In genomic region chr19:976476-976875, GRCh38 we compare ENCODE assay signal across 31 cellular contexts. TPM values are rescaled to one million over a fixed set of nuclear protein-coding genes. Genes with fewer than 3 reads are reported as not detected.
"Had no signal": no experiment of that assay in that cellular context is flagged by ENCODE, and none has a peak within 500 bp of the region (broad histone marks: within the 10 kb centered on the region; RNA-seq: fewer than 3 reads in every experiment).

No MANE protein-coding gene starts in this region.

- H3K27ac ChIP-seq: transverse colon, vagina had no signal

- H3K4me1 ChIP-seq: transverse colon had no signal

- DNase-seq: activated CD4-positive, alpha-beta T cell treated with anti-CD3 and anti-CD28 coated beads for 4 hours; activated CD4-positive, alpha-beta T cell treated with anti-CD3 and anti-CD28 coated beads, Interleukin-2, amount 50 U/mL, for 48 hours; activated CD8-positive, alpha-beta memory T cell treated with anti-CD3 and anti-CD28 coated beads, Interleukin-2, amount 50 U/mL, for 48 hours; activated gamma-delta T cell; activated T-cell treated with anti-CD3 and anti-CD28 coated beads, Interleukin-2, amount 50 U/mL, for 72 hours; central memory CD4-positive, alpha-beta T cell; effector memory CD8-positive, alpha-beta T cell; left ventricle myocardium superior; mammary epithelial cell; midbrain; natural killer cell; retina; stimulated activated CD4-positive, alpha-beta T cell treated with anti-CD3 and anti-CD28 coated beads, Interleukin-2, amount 100 ng/mL, for 48 hours; stimulated activated CD8-positive, alpha-beta memory T cell treated with anti-CD3 and anti-CD28 coated beads, Interleukin-4, amount 100 ng/mL, for 48 hours; stimulated activated naive B cell treated with anti-CD40 and anti-IgM and Interleukin-4, amounts not matched to agents 10 μg/mL and 1 μg/mL and 100 μg/mL, for 72 hours; transverse colon had no signal

- H3K4me3 ChIP-seq: transverse colon, vagina had no signal

- FAIRE-seq: astrocyte, endothelial cell of umbilical vein, frontal cortex, islet of Langerhans, TTC549 had no signal

- ATAC-seq: activated T-cell treated with anti-CD3 and anti-CD28 coated beads, Interleukin-2, amount 50 U/mL, for 72 hours; effector memory CD8-positive, alpha-beta T cell; left ventricle myocardium superior; natural killer cell; WTC11 had no signal

- H3K27me3 ChIP-seq: vagina had no signal

- H3K9me3 ChIP-seq: transverse colon, vagina had no signal

RNA-seq across cellular contexts. Expression of gene GRIN3B, which starts 23.7 kb away (rescaled TPM):
- total RNA-seq: activated CD8-positive, alpha-beta memory T cell treated with anti-CD3 and anti-CD28 coated beads for 36 hours; esophagus mucosa; left ventricle myocardium superior; vagina had no signal

RNA-seq across cellular contexts. Expression of gene RNU6-2, which starts 44.8 kb away (rescaled TPM):
- total RNA-seq: activated CD8-positive, alpha-beta memory T cell treated with anti-CD3 and anti-CD28 coated beads for 36 hours; activated naive CD4-positive, alpha-beta T cell treated with anti-CD3 and anti-CD28 coated beads, Interleukin-2, amount 50 U/mL, for 72 hours; activated T-cell treated with anti-CD3 and anti-CD28 coated beads, Interleukin-2, amount 50 U/mL, for 72 hours; astrocyte; dermis microvascular lymphatic vessel endothelial cell; endothelial cell of umbilical vein; esophagus mucosa; frontal cortex; left ventricle myocardium superior; mammary epithelial cell; natural killer cell; osteocyte; progenitor cell of endocrine pancreas; temporal lobe; transverse colon; vagina; WTC11 had no signal
- polyA plus RNA-seq: adipose tissue, endothelial cell of umbilical vein, mammary epithelial cell had no signal
